In the genomic region with DNA sequence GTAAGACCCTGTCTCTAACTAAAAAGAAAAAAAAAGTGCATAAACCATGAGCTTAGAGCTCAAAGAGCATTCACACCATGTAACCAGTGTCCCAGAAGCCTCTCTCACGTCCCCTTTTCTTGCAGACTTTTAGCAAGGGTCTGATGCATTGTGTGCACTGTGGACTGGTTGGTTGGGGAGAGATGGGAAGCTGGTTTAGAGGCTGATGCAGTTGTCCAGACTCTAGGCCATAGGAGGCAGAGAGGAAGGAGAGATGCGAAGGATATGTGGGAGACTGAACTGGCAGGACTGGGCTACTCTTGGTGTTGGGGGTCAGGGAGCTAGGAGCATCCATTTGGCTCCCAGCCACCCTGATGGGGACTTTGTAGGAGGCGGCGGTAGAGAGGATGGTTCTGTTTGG, we compare ENCODE assay signal across 2 cellular contexts.
A peak's percentile ranks its signal among the peaks of the same experiment; 100 is the strongest.
TF ChIP-seq lines count a peak whose summit lies in the region.

No MANE protein-coding gene starts in this region.

TF ChIP-seq in HepG2, 621 proteins besides CTCF, POLR2A, EP300 and RAD21 (continues in another document):
- TF ChIP-seq, protein P1, sequence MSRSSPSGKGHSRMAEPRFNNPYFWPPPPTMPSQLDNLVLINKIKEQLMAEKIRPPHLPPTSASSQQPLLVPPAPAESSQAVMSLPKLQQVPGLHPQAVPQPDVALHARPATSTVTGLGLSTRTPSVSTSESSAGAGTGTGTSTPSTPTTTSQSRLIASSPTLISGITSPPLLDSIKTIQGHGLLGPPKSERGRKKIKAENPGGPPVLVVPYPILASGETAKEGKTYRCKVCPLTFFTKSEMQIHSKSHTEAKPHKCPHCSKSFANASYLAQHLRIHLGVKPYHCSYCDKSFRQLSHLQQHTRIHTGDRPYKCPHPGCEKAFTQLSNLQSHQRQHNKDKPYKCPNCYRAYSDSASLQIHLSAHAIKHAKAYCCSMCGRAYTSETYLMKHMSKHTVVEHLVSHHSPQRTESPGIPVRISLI (CRISPR knock-in tag; IDR thresholded peaks at IDR 0.05; ENCODE audit: borderline replicate concordance) = 0 out of 2 replicates have a peak, but pooled peaks have one; percentile 13
- 0 out of 2 replicates have a peak, but pooled peaks have one; percentile 41 for TF ChIP-seq ZBTB3 (CRISPR knock-in tag; IDR thresholded peaks at IDR 0.05; ENCODE audit: borderline replicate concordance, low read depth)
- TF ChIP-seq ZNF34 (CRISPR knock-in tag; IDR thresholded peaks at IDR 0.05; ENCODE audit: borderline replicate concordance) = no peak
- TF ChIP-seq PRDM15 (CRISPR knock-in tag; IDR thresholded peaks at IDR 0.05) = no peak
- 0 out of 2 replicates have a peak, but pooled peaks have one; percentile 53 for TF ChIP-seq ZNF510 (CRISPR knock-in tag; IDR thresholded peaks at IDR 0.05; ENCODE audit: low read depth)
- 0 out of 2 replicates have a peak, but pooled peaks have one; percentile 21 for TF ChIP-seq ZNF770 (CRISPR knock-in tag; IDR thresholded peaks at IDR 0.05)
- no peak for TF ChIP-seq HNF1A (IDR thresholded peaks at IDR 0.05; ENCODE audit: low read depth)
- no peak for TF ChIP-seq HNF1A (CRISPR knock-in tag; IDR thresholded peaks at IDR 0.05; ENCODE audit: borderline replicate concordance)
- no peak for TF ChIP-seq MAF1 (CRISPR knock-in tag; IDR thresholded peaks at IDR 0.05; ENCODE audit: borderline replicate concordance)
- no peak for TF ChIP-seq SNRNP70 (IDR thresholded peaks at IDR 0.05; ENCODE audit: low read depth, low read length)
- TF ChIP-seq NCOA1 (CRISPR knock-in tag; IDR thresholded peaks at IDR 0.05) = no peak
- TF ChIP-seq ZNF230 (CRISPR knock-in tag; IDR thresholded peaks at IDR 0.05) = 0 out of 2 replicates have a peak, but pooled peaks have one; percentile 40

TF ChIP-seq in WTC11, 78 proteins besides CTCF, POLR2A, EP300 and RAD21:
- TF ChIP-seq, protein P2, sequence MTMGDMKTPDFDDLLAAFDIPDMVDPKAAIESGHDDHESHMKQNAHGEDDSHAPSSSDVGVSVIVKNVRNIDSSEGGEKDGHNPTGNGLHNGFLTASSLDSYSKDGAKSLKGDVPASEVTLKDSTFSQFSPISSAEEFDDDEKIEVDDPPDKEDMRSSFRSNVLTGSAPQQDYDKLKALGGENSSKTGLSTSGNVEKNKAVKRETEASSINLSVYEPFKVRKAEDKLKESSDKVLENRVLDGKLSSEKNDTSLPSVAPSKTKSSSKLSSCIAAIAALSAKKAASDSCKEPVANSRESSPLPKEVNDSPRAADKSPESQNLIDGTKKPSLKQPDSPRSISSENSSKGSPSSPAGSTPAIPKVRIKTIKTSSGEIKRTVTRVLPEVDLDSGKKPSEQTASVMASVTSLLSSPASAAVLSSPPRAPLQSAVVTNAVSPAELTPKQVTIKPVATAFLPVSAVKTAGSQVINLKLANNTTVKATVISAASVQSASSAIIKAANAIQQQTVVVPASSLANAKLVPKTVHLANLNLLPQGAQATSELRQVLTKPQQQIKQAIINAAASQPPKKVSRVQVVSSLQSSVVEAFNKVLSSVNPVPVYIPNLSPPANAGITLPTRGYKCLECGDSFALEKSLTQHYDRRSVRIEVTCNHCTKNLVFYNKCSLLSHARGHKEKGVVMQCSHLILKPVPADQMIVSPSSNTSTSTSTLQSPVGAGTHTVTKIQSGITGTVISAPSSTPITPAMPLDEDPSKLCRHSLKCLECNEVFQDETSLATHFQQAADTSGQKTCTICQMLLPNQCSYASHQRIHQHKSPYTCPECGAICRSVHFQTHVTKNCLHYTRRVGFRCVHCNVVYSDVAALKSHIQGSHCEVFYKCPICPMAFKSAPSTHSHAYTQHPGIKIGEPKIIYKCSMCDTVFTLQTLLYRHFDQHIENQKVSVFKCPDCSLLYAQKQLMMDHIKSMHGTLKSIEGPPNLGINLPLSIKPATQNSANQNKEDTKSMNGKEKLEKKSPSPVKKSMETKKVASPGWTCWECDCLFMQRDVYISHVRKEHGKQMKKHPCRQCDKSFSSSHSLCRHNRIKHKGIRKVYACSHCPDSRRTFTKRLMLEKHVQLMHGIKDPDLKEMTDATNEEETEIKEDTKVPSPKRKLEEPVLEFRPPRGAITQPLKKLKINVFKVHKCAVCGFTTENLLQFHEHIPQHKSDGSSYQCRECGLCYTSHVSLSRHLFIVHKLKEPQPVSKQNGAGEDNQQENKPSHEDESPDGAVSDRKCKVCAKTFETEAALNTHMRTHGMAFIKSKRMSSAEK (CRISPR knock-in tag; IDR thresholded peaks at IDR 0.05; ENCODE audit: borderline replicate concordance) = no peak
- TF ChIP-seq E2F5 (CRISPR knock-in tag; IDR thresholded peaks at IDR 0.05) (no peak), FOXJ3 (CRISPR knock-in tag; IDR thresholded peaks at IDR 0.05; ENCODE audit: borderline replicate concordance) (no peak), GABPB1 (CRISPR knock-in tag; IDR thresholded peaks at IDR 0.05) (no peak), MXD4 (CRISPR knock-in tag; IDR thresholded peaks at IDR 0.05; ENCODE audit: borderline replicate concordance) (no peak), EMX1 (CRISPR knock-in tag; IDR thresholded peaks at IDR 0.05) (no peak), TEAD4 (CRISPR knock-in tag; IDR thresholded peaks at IDR 0.05) (no peak), NR2C2 (CRISPR knock-in tag; IDR thresholded peaks at IDR 0.05) (no peak), MYBL2 (CRISPR knock-in tag; IDR thresholded peaks at IDR 0.05) (no peak), PRDM15 (CRISPR knock-in tag; IDR thresholded peaks at IDR 0.05) (no peak), ZNF671 (CRISPR knock-in tag; IDR thresholded peaks at IDR 0.05) (no peak), RELA (CRISPR knock-in tag; IDR thresholded peaks at IDR 0.05; ENCODE audit: borderline replicate concordance) (no peak), PRRX2 (CRISPR knock-in tag; IDR thresholded peaks at IDR 0.05) (no peak), CBFB (CRISPR knock-in tag; IDR thresholded peaks at IDR 0.05; ENCODE audit: low read depth) (no peak), ZNF425 (CRISPR knock-in tag; conservative IDR thresholded peaks at IDR 0.05) (no peak)
- TF ChIP-seq, protein P3, sequence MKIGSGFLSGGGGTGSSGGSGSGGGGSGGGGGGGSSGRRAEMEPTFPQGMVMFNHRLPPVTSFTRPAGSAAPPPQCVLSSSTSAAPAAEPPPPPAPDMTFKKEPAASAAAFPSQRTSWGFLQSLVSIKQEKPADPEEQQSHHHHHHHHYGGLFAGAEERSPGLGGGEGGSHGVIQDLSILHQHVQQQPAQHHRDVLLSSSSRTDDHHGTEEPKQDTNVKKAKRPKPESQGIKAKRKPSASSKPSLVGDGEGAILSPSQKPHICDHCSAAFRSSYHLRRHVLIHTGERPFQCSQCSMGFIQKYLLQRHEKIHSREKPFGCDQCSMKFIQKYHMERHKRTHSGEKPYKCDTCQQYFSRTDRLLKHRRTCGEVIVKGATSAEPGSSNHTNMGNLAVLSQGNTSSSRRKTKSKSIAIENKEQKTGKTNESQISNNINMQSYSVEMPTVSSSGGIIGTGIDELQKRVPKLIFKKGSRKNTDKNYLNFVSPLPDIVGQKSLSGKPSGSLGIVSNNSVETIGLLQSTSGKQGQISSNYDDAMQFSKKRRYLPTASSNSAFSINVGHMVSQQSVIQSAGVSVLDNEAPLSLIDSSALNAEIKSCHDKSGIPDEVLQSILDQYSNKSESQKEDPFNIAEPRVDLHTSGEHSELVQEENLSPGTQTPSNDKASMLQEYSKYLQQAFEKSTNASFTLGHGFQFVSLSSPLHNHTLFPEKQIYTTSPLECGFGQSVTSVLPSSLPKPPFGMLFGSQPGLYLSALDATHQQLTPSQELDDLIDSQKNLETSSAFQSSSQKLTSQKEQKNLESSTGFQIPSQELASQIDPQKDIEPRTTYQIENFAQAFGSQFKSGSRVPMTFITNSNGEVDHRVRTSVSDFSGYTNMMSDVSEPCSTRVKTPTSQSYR (CRISPR knock-in tag; IDR thresholded peaks at IDR 0.05) = no peak
